ENCODE assay signal across 8 cellular contexts in the genomic region with DNA sequence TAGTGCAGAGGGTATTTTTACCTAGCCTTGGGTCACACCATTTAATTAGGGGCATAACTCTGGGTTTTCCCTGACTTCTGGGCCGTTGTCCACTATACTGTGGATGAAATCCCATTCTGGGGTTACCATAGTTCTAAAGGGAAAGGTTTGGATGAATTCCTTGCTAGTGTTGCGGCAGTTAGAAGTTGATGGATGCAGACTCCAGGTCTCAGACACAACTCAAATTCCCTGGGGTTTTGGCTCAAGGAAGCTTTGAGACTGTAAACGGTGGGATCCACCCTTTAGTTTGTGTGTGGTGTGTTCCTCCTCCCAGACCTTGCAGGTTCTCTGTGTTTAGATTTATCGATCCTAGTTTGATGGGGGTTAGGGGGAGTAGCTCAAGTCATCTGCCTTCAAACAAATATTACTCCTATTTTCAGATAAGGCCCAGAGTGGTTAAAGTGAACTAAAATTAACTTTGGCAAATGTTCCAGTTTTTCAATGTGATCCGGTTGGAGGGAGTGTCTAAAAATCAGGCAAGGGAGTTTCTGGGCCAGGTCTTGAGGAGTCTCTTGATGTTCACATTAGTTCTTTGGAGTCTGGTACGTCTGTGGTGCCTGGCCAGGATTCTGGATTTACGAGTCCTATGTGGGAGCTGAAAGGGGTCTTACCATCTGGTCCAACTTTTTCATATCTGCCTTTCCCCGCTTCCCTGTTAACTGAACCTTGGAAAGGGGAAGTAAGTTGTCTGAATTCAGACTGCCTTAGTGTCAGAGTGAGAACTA. TPM values are rescaled to one million over a fixed set of nuclear protein-coding genes. Genes with fewer than 3 reads are reported as not detected.
DNase-seq lines count a peak whose midpoint lies in the region; ATAC-seq, FAIRE-seq and TF ChIP-seq lines count a peak whose summit lies in the region.

No MANE protein-coding gene starts in this region.

- intact Hi-C loops in body of pancreas (cut with DNase I) = no loop called here

- no peak for FAIRE-seq in RCC 7860 (lab: Jason Lieb, UNC)

- TF ChIP-seq CTCF in LNCaP clone FGC (IDR thresholded peaks at IDR 0.05; ENCODE audit: control insufficient read depth, extremely low read depth, insufficient read depth) (no peak), body of pancreas (IDR thresholded peaks at IDR 0.05) (no peak), GM13976 (IDR thresholded peaks at IDR 0.05; ENCODE audit: borderline replicate concordance, control extremely low read depth, extremely low read depth, insufficient read depth, missing control alignments) (no peak)

- WGBS in body of pancreas, 2 donors = 4 to 6% methylated on average over 8 of the region's 8 CpGs
- 30 to 49% methylated on average over 2 to 3 of the region's 8 CpGs for WGBS in mesodermal cell (ENCODE audit: insufficient coverage in 2 of 2), 2 experiments

- no peak for DNase-seq in CD4-positive, CD25-positive, alpha-beta regulatory T cell
- DNase-seq in LNCaP clone FGC (ENCODE audit: low read depth) (no peak), body of pancreas (peak in 1 of 4 donors; percentile 10), RCC 7860 (ENCODE audit: low spot score) (no peak), GM13976 (ENCODE audit: low spot score) (no peak), NCI-H146 (lab: John Stamatoyannopoulos, UW) (no peak)
- no peak for DNase-seq in activated CD4-positive, CD25-positive, alpha-beta regulatory T cell (lab: John Stamatoyannopoulos, UW)

- H3K27me3 ChIP-seq in CD4-positive, CD25-positive, alpha-beta regulatory T cell (ENCODE audit: control insufficient read depth, insufficient read depth, low read length) = no peaks in the 10 kb centered on the region
- H3K27me3 ChIP-seq in body of pancreas = no peaks in the 10 kb centered on the region

- peaks cover 5% of the 10 kb centered on the region for H3K27me3 Mint-ChIP-seq in CD4-positive, CD25-positive, alpha-beta regulatory T cell

- H3K4me3 ChIP-seq in CD4-positive, CD25-positive, alpha-beta regulatory T cell (ENCODE audit: low read depth, low read length) = peak overlapping the region; percentile 94
- H3K4me3 ChIP-seq in LNCaP clone FGC (ENCODE audit: low read depth, low read length) (peak overlapping the region; percentile 87), body of pancreas (peak overlapping the region in 1 of 2 donors; percentile 72), mesodermal cell (ENCODE audit: extremely low read depth, insufficient read depth, low read length, poor library complexity, severe bottlenecking) (peak overlapping the region; percentile 98)

- H3K9me3 Mint-ChIP-seq in CD4-positive, CD25-positive, alpha-beta regulatory T cell = no peaks in the 10 kb centered on the region

- no peak for TF ChIP-seq POLR2A in body of pancreas (IDR thresholded peaks at IDR 0.05)

- H3K36me3 Mint-ChIP-seq in CD4-positive, CD25-positive, alpha-beta regulatory T cell = peaks cover 4% of the 10 kb centered on the region

- peaks cover 72% of the 10 kb centered on the region for H3K4me1 ChIP-seq in CD4-positive, CD25-positive, alpha-beta regulatory T cell (ENCODE audit: control insufficient read depth, insufficient read depth, low read length, poor library complexity, severe bottlenecking)
- peaks cover 61% of the 10 kb centered on the region for H3K4me1 ChIP-seq in body of pancreas
- H3K4me1 ChIP-seq in mesodermal cell (ENCODE audit: control insufficient read depth, insufficient read depth, low read length, poor library complexity, severe bottlenecking) = peaks cover 9% of the 10 kb centered on the region

- in situ Hi-C loops in GM13976 (cut with MboI; ENCODE audit: low sequenced_read_pairs, unreplicated experiment) = no loop called here

- peak overlapping the region; percentile 95 to 99 (median 98) for H3K4me3 Mint-ChIP-seq in CD4-positive, CD25-positive, alpha-beta regulatory T cell

- H3K9me3 ChIP-seq in CD4-positive, CD25-positive, alpha-beta regulatory T cell (ENCODE audit: control insufficient read depth in 2 of 2, low read length in 2 of 2) = no peaks in the 10 kb centered on the region
- H3K9me3 ChIP-seq in body of pancreas (no peaks in the 10 kb centered on the region), mesodermal cell (ENCODE audit: control insufficient read depth, low read length) (no peaks in the 10 kb centered on the region)

- no peak overlapping the region for H3K27ac ChIP-seq in CD4-positive, CD25-positive, alpha-beta regulatory T cell (ENCODE audit: insufficient read depth, low read length, poor library complexity, severe bottlenecking)
- peak overlapping the region; percentile 88 to 97 (median 96) for H3K27ac ChIP-seq in body of pancreas
- no peak overlapping the region for H3K27ac ChIP-seq in mesodermal cell (ENCODE audit: low read depth, low read length, severe bottlenecking)

- H3K4me1 Mint-ChIP-seq in CD4-positive, CD25-positive, alpha-beta regulatory T cell = peaks cover 10 to 85% (median 68%) of the 10 kb centered on the region in 4 donors

- peak overlapping the region; percentile 85 to 99 (median 98) for H3K27ac Mint-ChIP-seq in CD4-positive, CD25-positive, alpha-beta regulatory T cell

- peaks cover 3% of the 10 kb centered on the region for H3K36me3 ChIP-seq in CD4-positive, CD25-positive, alpha-beta regulatory T cell (ENCODE audit: control insufficient read depth, insufficient read depth, low read length)
- no peaks in the 10 kb centered on the region for H3K36me3 ChIP-seq in body of pancreas (replicated peaks in 1 of 2; ENCODE audit: insufficient read depth in 1 of 2, low read depth in 2 of 2)
- peaks cover 18% of the 10 kb centered on the region for H3K36me3 ChIP-seq in mesodermal cell (ENCODE audit: control insufficient read depth, insufficient read depth, low read length)

- ATAC-seq in CD4-positive, CD25-positive, alpha-beta regulatory T cell (ENCODE audit: low read depth in 2 of 2) = no peak
- no peak for ATAC-seq in body of pancreas

RNA-seq across cellular contexts. Expression of gene RALY, which starts 1.5 kb away (rescaled TPM):
- 170 TPM for total RNA-seq in CD4-positive, CD25-positive, alpha-beta regulatory T cell
- 100 to 1,000 TPM; 160 to 216 (median 194) TPM for polyA plus RNA-seq in CD4-positive, CD25-positive, alpha-beta regulatory T cell
- 10 to 100 TPM; 37.9 to 49.3 TPM for total RNA-seq in body of pancreas
- 221 TPM for polyA plus RNA-seq in mesodermal cell (2013, experiment 1 of 2)
- polyA plus RNA-seq in mesodermal cell (2013, experiment 2 of 2) = 199 TPM

Comparison
In these comparisons a context has a peak if more than half of its experiments do, and no peak if none do; other contexts are left out.
1. H3K27ac ChIP-seq: peak in body of pancreas (4 of 4); none in CD4-positive, CD25-positive, alpha-beta regulatory T cell (single experiment) and mesodermal cell (single experiment).